ENCODE assay signal across 8 cellular contexts in genomic region chr6:10722820-10723651, GRCh38. TPM values are rescaled to one million over a fixed set of nuclear protein-coding genes. Genes with fewer than 3 reads are reported as not detected.
DNase-seq lines count a peak whose midpoint lies in the region; ATAC-seq and TF ChIP-seq lines count a peak whose summit lies in the region.

Gene TMEM14C (plus strand): TSS chr6:10723070. CDS start chr6:10724614, 1,544 bp downstream.

- H3K4me1 Mint-ChIP-seq in activated T-cell treated with anti-CD3 and anti-CD28 coated beads, Interleukin-2, amount 50 U/mL, for 72 hours (ENCODE audit: low read depth): peaks cover 42% of the 10 kb centered on the region

- H3K36me3 ChIP-seq in Peyer's patch: peaks cover 0 to 22% (median 0%) of the 10 kb centered on the region in 3 donors
- H3K36me3 ChIP-seq in esophagus muscularis mucosa: peaks cover 0 to 35% (median 31%) of the 10 kb centered on the region in 4 donors

- peaks cover 0 to 12% (median 3%) of the 10 kb centered on the region in 4 donors for H3K4me1 ChIP-seq in Peyer's patch
- H3K4me1 ChIP-seq in esophagus muscularis mucosa: peaks cover 35 to 60% (median 46%) of the 10 kb centered on the region in 4 donors

- TF ChIP-seq EP300 in esophagus muscularis mucosa (IDR thresholded peaks at IDR 0.05): no peak

- peak; percentile 83 to 87 for TF ChIP-seq POLR2A in Peyer's patch (IDR thresholded peaks at IDR 0.05)
- TF ChIP-seq POLR2A in esophagus muscularis mucosa (IDR thresholded peaks at IDR 0.05; ENCODE audit: low read depth): peak; percentile 57

- WGBS in esophagus muscularis mucosa: under 1% methylated on average over 30 of the region's 56 CpGs

- H3K4me3 ChIP-seq in Peyer's patch (peak within 1 kb of the TSS; percentile 48 to 68 (median 66)), esophagus muscularis mucosa (peak within 1 kb of the TSS; percentile 68 to 74 (median 70))

- peak within 1 kb of the TSS; percentile 94 to 96 for H3K4me3 Mint-ChIP-seq in activated T-cell treated with anti-CD3 and anti-CD28 coated beads, Interleukin-2, amount 50 U/mL, for 72 hours

- in situ Hi-C loops in KBM-7 (cut with MboI; ENCODE audit: low pct_unique_long_range_greater_than_20kb, low sequenced_read_pairs): no loop called here

- no peaks in the 10 kb centered on the region for H3K27me3 Mint-ChIP-seq in activated T-cell treated with anti-CD3 and anti-CD28 coated beads, Interleukin-2, amount 50 U/mL, for 72 hours (ENCODE audit: low read depth)

- peak; percentile 60 for DNase-seq in DMS153 treated with DMSO at 0.1 percent for 48 hours (lab: John Stamatoyannopoulos, UW; ENCODE audit: unreplicated experiment)
- DNase-seq in KBM-7: peak; percentile 95
- peak; percentile 95 to 99 (median 99) for DNase-seq in Peyer's patch
- DNase-seq in activated T-cell treated with anti-CD3 and anti-CD28 coated beads, Interleukin-2, amount 50 U/mL, for 72 hours: peak; percentile 93 to 94
- peak; percentile 99 for DNase-seq in esophagus muscularis mucosa (ENCODE audit: extremely low spot score)
- DNase-seq in myocyte (ENCODE audit: low read depth): peak; percentile 99
- peak; percentile 84 to 92 for DNase-seq in stimulated activated CD8-positive, alpha-beta memory T cell treated with anti-CD3 and anti-CD28 coated beads, Interleukin-7, amount 100 ng/mL, for 48 hours (ENCODE audit: extremely low read depth in 1 of 2, low read depth in 1 of 2)

- H3K9me3 Mint-ChIP-seq in activated T-cell treated with anti-CD3 and anti-CD28 coated beads, Interleukin-2, amount 50 U/mL, for 72 hours: peaks cover 3 to 5% of the 10 kb centered on the region in 2 donors

- H3K36me3 Mint-ChIP-seq in activated T-cell treated with anti-CD3 and anti-CD28 coated beads, Interleukin-2, amount 50 U/mL, for 72 hours (ENCODE audit: insufficient read depth in 2 of 2): peaks cover 5 to 19% of the 10 kb centered on the region in 2 donors

- peak within 1 kb of the TSS; percentile 79 to 86 (median 80) for H3K27ac ChIP-seq in Peyer's patch
- peak within 1 kb of the TSS; percentile 84 to 92 (median 86) for H3K27ac ChIP-seq in esophagus muscularis mucosa (replicated peaks in 1 of 4)

- intact Hi-C loops in esophagus muscularis mucosa (cut with DNase I): loop anchor here (2.0 kb wide), 1 partner anchor 24 kb away; the partner anchor contains the start of gene TMEM14B

- peak; percentile 98 for ATAC-seq in GM21717 (IDR thresholded peaks at IDR 0.05; ENCODE audit: unreplicated experiment)
- ATAC-seq in activated T-cell treated with anti-CD3 and anti-CD28 coated beads, Interleukin-2, amount 50 U/mL, for 72 hours (replicated peaks in 1 of 2): peak; percentile 90 to 95

- TF ChIP-seq CTCF in Peyer's patch (IDR thresholded peaks at IDR 0.05): peak in 1 of 6 experiments; percentile 19
- peak in 2 of 3 experiments; percentile 5 to 21 for TF ChIP-seq CTCF in esophagus muscularis mucosa (IDR thresholded peaks at IDR 0.05)

- peak within 1 kb of the TSS; percentile 96 for H3K27ac Mint-ChIP-seq in activated T-cell treated with anti-CD3 and anti-CD28 coated beads, Interleukin-2, amount 50 U/mL, for 72 hours

- H3K9me3 ChIP-seq in Peyer's patch: no peaks in the 10 kb centered on the region
- H3K9me3 ChIP-seq in esophagus muscularis mucosa: no peaks in the 10 kb centered on the region

- no peaks in the 10 kb centered on the region for H3K27me3 ChIP-seq in Peyer's patch
- no peaks in the 10 kb centered on the region for H3K27me3 ChIP-seq in esophagus muscularis mucosa

RNA-seq across cellular contexts. Expression of gene TMEM14C, which starts in this region (rescaled TPM):
- total RNA-seq in Peyer's patch (10 to 100 TPM; 30.5 to 62.5 (median 60.4) TPM), esophagus muscularis mucosa (100 to 1,000 TPM in 3 of 4 donors, 10 to 100 TPM in 1; 91.1 to 147 (median 140) TPM), myocyte (181 and 196 TPM in 2 replicates)
- 10 to 100 TPM; 74.9 to 76.6 TPM for total RNA-seq in activated T-cell treated with anti-CD3 and anti-CD28 coated beads, Interleukin-2, amount 50 U/mL, for 72 hours
- polyA plus RNA-seq in myocyte (2012): 207 TPM

Comparison
In these comparisons a context has a peak if more than half of its experiments do, and no peak if none do; other contexts are left out.
1. Peak in every context shown above with its lines: DNase-seq, ATAC-seq, H3K4me3 ChIP-seq and H3K27ac ChIP-seq.